Comparison of ENCODE assay signal across 25 cellular contexts in genomic region chrX:103400931-103401330, GRCh38.
"Had no signal": no experiment of that assay in that cellular context is flagged by ENCODE, and none has a peak within 500 bp of the region (broad histone marks: within the 10 kb centered on the region; RNA-seq: fewer than 3 reads in every experiment).

No MANE protein-coding gene starts in this region.

- H3K9me3 ChIP-seq: esophagus squamous epithelium, left lung, pancreas, right lobe of liver, thoracic aorta, tibial nerve, upper lobe of left lung had no signal

- H3K36me3 Mint-ChIP-seq: immature natural killer cell; naive thymus-derived CD4-positive, alpha-beta T cell; stimulated activated naive B cell treated with anti-CD40 and anti-IgM and Interleukin-4, amounts not matched to agents 10 μg/mL and 1 μg/mL and 100 μg/mL, for 72 hours had no signal

- H3K4me3 Mint-ChIP-seq: immature natural killer cell; naive thymus-derived CD4-positive, alpha-beta T cell; nephron; stimulated activated naive B cell treated with anti-CD40 and anti-IgM and Interleukin-4, amounts not matched to agents 10 μg/mL and 1 μg/mL and 100 μg/mL, for 72 hours; stimulated activated naive CD8-positive, alpha-beta T cell treated with anti-CD3 and anti-CD28 coated beads, Interleukin-15, Interleukin-2, amounts not matched to agents 100 ng/mL and 50 ng/mL, for 24 hours had no signal

- H3K27ac Mint-ChIP-seq: immature natural killer cell; naive thymus-derived CD4-positive, alpha-beta T cell; nephron; stimulated activated naive B cell treated with anti-CD40 and anti-IgM and Interleukin-4, amounts not matched to agents 10 μg/mL and 1 μg/mL and 100 μg/mL, for 72 hours; stimulated activated naive CD8-positive, alpha-beta T cell treated with anti-CD3 and anti-CD28 coated beads, Interleukin-15, Interleukin-2, amounts not matched to agents 100 ng/mL and 50 ng/mL, for 24 hours had no signal

- H3K4me3 ChIP-seq: coronary artery, esophagus squamous epithelium, left lung, pancreas, right lobe of liver, thoracic aorta, tibial nerve, upper lobe of left lung had no signal

- H3K36me3 ChIP-seq: esophagus squamous epithelium, left lung, pancreas, right lobe of liver, thoracic aorta, tibial nerve, upper lobe of left lung had no signal

- DNase-seq: dermis blood vessel endothelial cell; effector memory CD4-positive, alpha-beta T cell; erythroblast; esophagus squamous epithelium; foreskin melanocyte; hypothalamus; immature natural killer cell; islet precursor cell; left lung; mesendoderm; midbrain; naive thymus-derived CD4-positive, alpha-beta T cell; occipital lobe; pancreas; right lobe of liver; small intestine; stimulated activated CD4-positive, alpha-beta T cell treated with anti-CD3 and anti-CD28 coated beads, Interleukin-15, amount 100 ng/mL, for 24 hours; stimulated activated CD4-positive, alpha-beta T cell treated with anti-CD3 and anti-CD28 coated beads, Interleukin-2, amount 100 ng/mL, for 48 hours; stimulated activated naive B cell treated with anti-CD40 and anti-IgM and Interleukin-4, amounts not matched to agents 10 μg/mL and 1 μg/mL and 100 μg/mL, for 72 hours; upper lobe of left lung had no signal

- H3K27ac ChIP-seq: coronary artery, esophagus squamous epithelium, left lung, pancreas, right lobe of liver, thoracic aorta, tibial nerve, upper lobe of left lung had no signal

- H3K27me3 Mint-ChIP-seq: stimulated activated naive CD8-positive, alpha-beta T cell treated with anti-CD3 and anti-CD28 coated beads, Interleukin-15, Interleukin-2, amounts not matched to agents 100 ng/mL and 50 ng/mL, for 24 hours had no signal

- H3K27me3 ChIP-seq: esophagus squamous epithelium, left lung, right lobe of liver, upper lobe of left lung had no signal

- H3K4me1 ChIP-seq: esophagus squamous epithelium, left lung, pancreas, right lobe of liver had no signal

- H3K9me3 Mint-ChIP-seq: immature natural killer cell; naive thymus-derived CD4-positive, alpha-beta T cell; stimulated activated naive B cell treated with anti-CD40 and anti-IgM and Interleukin-4, amounts not matched to agents 10 μg/mL and 1 μg/mL and 100 μg/mL, for 72 hours; stimulated activated naive CD8-positive, alpha-beta T cell treated with anti-CD3 and anti-CD28 coated beads, Interleukin-15, Interleukin-2, amounts not matched to agents 100 ng/mL and 50 ng/mL, for 24 hours had no signal

- ATAC-seq: left lung; naive thymus-derived CD4-positive, alpha-beta T cell; pancreas; right lobe of liver; stimulated activated naive B cell treated with anti-CD40 and anti-IgM and Interleukin-4, amounts not matched to agents 10 μg/mL and 1 μg/mL and 100 μg/mL, for 72 hours had no signal
